19 cellular contexts compared by ENCODE assay signal in genomic region chr13:101945435-101945834, GRCh38.
A peak's percentile ranks its signal among the peaks of the same experiment; 100 is the strongest.
DNase-seq lines count a peak whose midpoint lies in the region; TF ChIP-seq lines count a peak whose summit lies in the region.
"Had no signal": no experiment of that assay in that cellular context is flagged by ENCODE, and none has a peak within 500 bp of the region (broad histone marks: within the 10 kb centered on the region; RNA-seq: fewer than 3 reads in every experiment).

No MANE protein-coding gene starts in this region.

- no peaks in the 10 kb centered on the region for H3K36me3 Mint-ChIP-seq in MCF 10A (ENCODE audit: insufficient read depth, unreplicated experiment)
- no peaks in the 10 kb centered on the region for H3K36me3 Mint-ChIP-seq in chondrocyte (ENCODE audit: low read depth)

- H3K14ac ChIP-seq in trophoblast cell (ENCODE audit: low read length): no peak overlapping the region

- no peak overlapping the region for H3K4me2 ChIP-seq in mammary epithelial cell (ENCODE audit: insufficient read depth, low read depth, low read length)
- H3K4me2 ChIP-seq in trophoblast cell (ENCODE audit: low read length): no peak overlapping the region
- H3K4me2 ChIP-seq: A549 had no signal

- no peak overlapping the region for H3K18ac ChIP-seq in trophoblast cell (ENCODE audit: low read length)

- H3K4ac ChIP-seq in trophoblast cell (ENCODE audit: low read depth, low read length): no peak overlapping the region

- no peak overlapping the region for H4K8ac ChIP-seq in trophoblast cell (ENCODE audit: low read depth, low read length)

- dilution Hi-C loops in mammary epithelial cell (cut with HindIII; ENCODE audit: low sequenced_read_pairs): no loop called here

- H3K27ac Mint-ChIP-seq in MCF 10A (ENCODE audit: low read depth, unreplicated experiment): no peak overlapping the region
- no peak overlapping the region for H3K27ac Mint-ChIP-seq in chondrocyte (ENCODE audit: unreplicated experiment)

- CTCF ChIA-PET in MCF 10A (lab: Yijun Ruan, JAX): no interaction called here
- CTCF ChIA-PET in mammary epithelial cell (lab: Charles Lee; ENCODE audit: low non-redundant PET): no interaction called here
- CTCF ChIA-PET in HEK293T (lab: Yijun Ruan, JAX): no interaction called here

- no peaks in the 10 kb centered on the region for H3K36me3 ChIP-seq in mammary epithelial cell (ENCODE audit: insufficient read depth, low read length)
- no peaks in the 10 kb centered on the region for H3K36me3 ChIP-seq in trophoblast cell (ENCODE audit: control insufficient read depth in 1 of 2, insufficient read depth in 2 of 2, low read length in 2 of 2)
- H3K36me3 ChIP-seq: cardiac muscle cell, left lung, neutrophil, spleen, uterus had no signal

- H3K4me3 Mint-ChIP-seq in MCF 10A (ENCODE audit: unreplicated experiment) (no peak overlapping the region), chondrocyte (ENCODE audit: unreplicated experiment) (no peak overlapping the region)

- H3K9ac ChIP-seq in mammary epithelial cell (ENCODE audit: insufficient read depth, low read length): no peak overlapping the region
- no peak overlapping the region for H3K9ac ChIP-seq in trophoblast cell (ENCODE audit: low read length)

- H3K79me1 ChIP-seq in trophoblast cell (ENCODE audit: low read length): no peaks in the 10 kb centered on the region

- no peak overlapping the region for H4K91ac ChIP-seq in trophoblast cell (ENCODE audit: low read depth, low read length)

- H4K20me1 ChIP-seq in mammary epithelial cell (ENCODE audit: insufficient read depth, low read length): no peaks in the 10 kb centered on the region

- H2BK5ac ChIP-seq in trophoblast cell (ENCODE audit: low read depth, low read length, poor library complexity): no peak overlapping the region

- H2BK12ac ChIP-seq in trophoblast cell (ENCODE audit: low read length): no peak overlapping the region

- H3K9me3 Mint-ChIP-seq in MCF 10A (ENCODE audit: unreplicated experiment) (no peaks in the 10 kb centered on the region), chondrocyte (ENCODE audit: low read depth) (no peaks in the 10 kb centered on the region)

- H3K23ac ChIP-seq in trophoblast cell (ENCODE audit: low read length): peak overlapping the region; percentile 2

- H3K27me3 ChIP-seq in mammary epithelial cell (ENCODE audit: insufficient read depth, low read length): no peaks in the 10 kb centered on the region
- no peaks in the 10 kb centered on the region for H3K27me3 ChIP-seq in trophoblast cell (ENCODE audit: insufficient read depth, low read length)
- H3K27me3 ChIP-seq: cardiac muscle cell, left lung, neutrophil, spleen, uterus had no signal

- H2BK120ac ChIP-seq in trophoblast cell (ENCODE audit: insufficient read depth, low read length, poor library complexity): no peak overlapping the region

- DNase-seq in MCF 10A (ENCODE audit: unreplicated experiment): peak; percentile 8
- DNase-seq in mammary epithelial cell: no peak
- DNase-seq in NCI-H69 (lab: John Stamatoyannopoulos, UW): peak; percentile 53
- no peak for DNase-seq in chondrocyte (ENCODE audit: low spot score)
- no peak for DNase-seq in trophoblast cell
- DNase-seq in COR-L47 (lab: John Stamatoyannopoulos, UW): no peak
- DNase-seq in GM20000 (ENCODE audit: low spot score): no peak
- DNase-seq in HEK293T (ENCODE audit: extremely low spot score): no peak
- DNase-seq: activated CD4-positive, alpha-beta T cell treated with anti-CD3 and anti-CD28 coated beads for 48 hours; activated CD8-positive, alpha-beta memory T cell treated with anti-CD3 and anti-CD28 coated beads, Interleukin-2, amount 50 U/mL, for 4 hours; activated effector memory CD4-positive, alpha-beta T cell treated with Interleukin-2 at 50 U/mL for 16 hours; left lung; NCI-H1694 treated with DMSO at 0.1 percent for 48 hours; spleen; stimulated activated CD4-positive, alpha-beta T cell treated with anti-CD3 and anti-CD28 coated beads, Interleukin-4, amount 100 ng/mL, for 4 hours; uterus had no signal

- peaks cover 6% of the 10 kb centered on the region for H3K27me3 Mint-ChIP-seq in MCF 10A (ENCODE audit: insufficient read depth, unreplicated experiment)
- H3K27me3 Mint-ChIP-seq in chondrocyte (ENCODE audit: low read depth): peaks cover 30% of the 10 kb centered on the region

- BruUV-seq in MCF 10A (replicated peaks; lab: Mats Ljungman, UMichigan) (no TSS peak), mammary epithelial cell (replicated peaks; lab: Mats Ljungman, UMichigan) (no TSS peak)

- 62% methylated on average over 6 of the region's 6 CpGs for WGBS in mammary epithelial cell (ENCODE audit: low coverage, missing lambda C conversion rate)
- no CpG with 5 or more reads among the region's 6 CpGs for WGBS in trophoblast cell (ENCODE audit: extremely low coverage, insufficient coverage, insufficient read length)

- POLR2A ChIA-PET in MCF 10A (lab: Yijun Ruan, JAX) (no interaction called here), HEK293T (lab: Yijun Ruan, JAX) (no interaction called here)

- no peaks in the 10 kb centered on the region for H3K4me1 Mint-ChIP-seq in MCF 10A (ENCODE audit: insufficient read depth, unreplicated experiment)
- H3K4me1 Mint-ChIP-seq in chondrocyte (ENCODE audit: low read depth): no peaks in the 10 kb centered on the region

- H3K4me3 ChIP-seq in mammary epithelial cell (replicated peaks in 1 of 3; ENCODE audit: insufficient read depth in 1 of 3, low read depth in 2 of 3, low read length in 3 of 3): no peak overlapping the region
- H3K4me3 ChIP-seq in trophoblast cell (ENCODE audit: low read depth, low read length): no peak overlapping the region
- H3K4me3 ChIP-seq: A549, cardiac muscle cell, left lung, spleen, uterus had no signal

- H3K4me1 ChIP-seq in mammary epithelial cell (ENCODE audit: insufficient read depth, low read length) (no peaks in the 10 kb centered on the region), trophoblast cell (ENCODE audit: control insufficient read depth in 1 of 2, insufficient read depth in 2 of 2, low read length in 2 of 2) (no peaks in the 10 kb centered on the region)
- H3K4me1 ChIP-seq: A549, left lung, spleen, uterus had no signal

- in situ Hi-C loops in mammary epithelial cell (cut with MboI; ENCODE audit: low sequenced_read_pairs in 2 of 2): loop anchor here in 1 of 2 donors (10.0 to 25.0 kb wide), 2 partner anchors 542 to 609 kb away; no protein-coding TSS in a partner anchor

- TF ChIP-seq CTCF in MCF 10A (IDR thresholded peaks at IDR 0.05; ENCODE audit: unreplicated experiment): no peak
- no peak for TF ChIP-seq CTCF in mammary epithelial cell (conservative IDR thresholded peaks at IDR 0.05 in 1 of 2, IDR thresholded peaks at IDR 0.05 in 1 of 2; ENCODE audit: extremely low read depth in 1 of 2, insufficient read depth in 1 of 2, low read depth in 1 of 2, low read length in 2 of 2)
- peak; percentile 13 for TF ChIP-seq CTCF in chondrocyte (IDR thresholded peaks at IDR 0.05)
- TF ChIP-seq CTCF in GM20000 (IDR thresholded peaks at IDR 0.05; ENCODE audit: extremely low read depth, missing control alignments): no peak

- H3K27ac ChIP-seq in mammary epithelial cell (ENCODE audit: insufficient read depth, low read depth, low read length): no peak overlapping the region
- H3K27ac ChIP-seq in trophoblast cell (ENCODE audit: low read depth, low read length): no peak overlapping the region
- H3K27ac ChIP-seq: A549, cardiac muscle cell, left lung, neutrophil, spleen, uterus had no signal

- no peaks in the 10 kb centered on the region for H3K9me3 ChIP-seq in mammary epithelial cell (replicated peaks; ENCODE audit: insufficient read depth, low read length)
- no peaks in the 10 kb centered on the region for H3K9me3 ChIP-seq in trophoblast cell (ENCODE audit: insufficient read depth, low read depth, low read length)
- H3K9me3 ChIP-seq: A549, left lung, neutrophil, uterus had no signal

- H4K12ac ChIP-seq in trophoblast cell (ENCODE audit: low read depth, low read length): no peak overlapping the region

- H2AFZ ChIP-seq in mammary epithelial cell (ENCODE audit: low read depth, low read length) (no peak overlapping the region), trophoblast cell (ENCODE audit: insufficient read depth, low read length, poor library complexity) (no peak overlapping the region)

- H3K79me2 ChIP-seq in mammary epithelial cell (ENCODE audit: insufficient read depth, low read length) (no peaks in the 10 kb centered on the region), trophoblast cell (ENCODE audit: control insufficient read depth, insufficient read depth, low read length, poor library complexity) (no peaks in the 10 kb centered on the region)

- H2AK5ac ChIP-seq in trophoblast cell (ENCODE audit: low read length): no peak overlapping the region

- intact Hi-C loops in MCF 10A (cut with micrococcal nuclease): no loop called here
- intact Hi-C loops in mammary epithelial cell (cut with micrococcal nuclease): loop anchor here (10.0 kb wide), 1 partner anchor 199 kb away; no protein-coding TSS in a partner anchor

TF ChIP-seq in HEK293T, 16 proteins besides CTCF, POLR2A, EP300 and RAD21:
- TF ChIP-seq SUZ12 (IDR thresholded peaks at IDR 0.05) (no peak), NFRKB (IDR thresholded peaks at IDR 0.05) (no peak), L3MBTL2 (conservative IDR thresholded peaks at IDR 0.05) (no peak), PKNOX1 (IDR thresholded peaks at IDR 0.05) (no peak), FOXA1 (IDR thresholded peaks at IDR 0.05) (no peak), ARNT (IDR thresholded peaks at IDR 0.05) (no peak), TARDBP (IDR thresholded peaks at IDR 0.05) (no peak), FOXK2 (IDR thresholded peaks at IDR 0.05) (no peak), ZNF384 (IDR thresholded peaks at IDR 0.05) (no peak), LEF1 (IDR thresholded peaks at IDR 0.05; ENCODE audit: borderline replicate concordance) (no peak), SP1 (IDR thresholded peaks at IDR 0.05) (no peak), BHLHE40 (IDR thresholded peaks at IDR 0.05; ENCODE audit: borderline replicate concordance) (no peak), CTBP1 (IDR thresholded peaks at IDR 0.05; ENCODE audit: borderline replicate concordance) (no peak), FOXM1 (IDR thresholded peaks at IDR 0.05; ENCODE audit: borderline replicate concordance) (no peak), ELF4 (IDR thresholded peaks at IDR 0.05) (no peak), HDGF (IDR thresholded peaks at IDR 0.05; ENCODE audit: borderline replicate concordance) (no peak)
TF ChIP-seq in HEK293T: peak in this region for 0.

Comparison
In these comparisons a context has a peak if more than half of its experiments do, and no peak if none do; other contexts are left out.
1. DNase-seq: peak in MCF 10A (single experiment) and NCI-H69 (single experiment); none in mammary epithelial cell (single experiment), chondrocyte (single experiment), trophoblast cell (0 of 2), COR-L47 (single experiment), GM20000 (single experiment) and HEK293T (single experiment).